1 cellular context compared by ENCODE assay signal in genomic region chr7:44286182-44286617, GRCh38.
TF ChIP-seq lines count a peak whose summit lies in the region.

No MANE protein-coding gene starts in this region.

TF ChIP-seq in HCT116, 20 proteins besides CTCF, POLR2A, EP300 and RAD21 (continued from another document):
- TF ChIP-seq ZFX (IDR thresholded peaks at IDR 0.05) = no peak
- no peak for TF ChIP-seq POLR2AphosphoS5 (IDR thresholded peaks at IDR 0.05; ENCODE audit: low read depth, low read length)
TF ChIP-seq in HCT116: peak in this region for 0.
